In the genomic region with DNA sequence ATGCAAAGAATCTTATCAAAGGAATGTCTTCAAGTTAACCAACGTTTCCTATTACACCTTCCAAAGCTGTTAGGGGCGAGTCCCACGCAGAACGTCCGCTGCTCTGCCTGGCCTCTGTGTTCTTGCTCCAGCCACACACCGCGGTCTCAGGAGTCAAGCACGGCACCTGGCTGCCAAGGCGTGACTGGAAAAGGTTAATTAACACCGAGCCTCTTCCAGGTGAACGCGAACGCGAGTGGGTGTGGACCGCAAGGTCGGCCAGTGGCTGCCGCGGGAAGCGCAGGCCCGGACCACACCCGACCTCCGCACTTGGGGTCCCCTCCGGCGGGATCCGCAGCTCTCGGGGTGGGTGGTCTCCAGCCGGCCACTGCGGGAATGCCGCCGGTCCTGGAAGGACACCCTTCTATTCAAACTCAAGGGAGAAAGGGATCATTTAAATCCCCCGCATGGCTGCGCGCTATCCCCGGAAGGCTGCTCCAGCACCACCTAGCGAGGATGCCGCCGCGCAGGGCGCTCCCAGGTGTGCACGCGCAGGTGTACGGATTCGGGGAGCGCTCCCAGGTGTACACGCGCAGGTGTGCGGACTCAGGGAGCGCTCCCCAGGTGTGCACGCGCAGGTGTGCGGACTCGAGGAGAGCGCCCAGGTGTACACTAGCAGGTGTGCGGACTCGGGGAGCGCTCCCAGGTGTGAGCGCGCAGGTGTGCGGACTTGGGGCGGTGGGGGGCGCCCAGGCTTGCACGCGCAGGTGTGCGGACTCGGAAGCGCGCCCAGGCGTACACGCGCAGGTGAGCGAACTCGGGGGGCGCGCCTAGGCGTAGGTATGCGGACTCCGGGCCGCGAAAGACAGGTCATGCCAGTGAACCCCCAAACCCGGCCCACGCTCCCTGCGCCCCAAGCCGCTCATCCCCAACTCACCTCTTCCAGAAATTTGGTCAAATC, we compare ENCODE assay signal across 8 cellular contexts. TPM values are rescaled to one million over a fixed set of nuclear protein-coding genes. Genes with fewer than 3 reads are reported as not detected.
A peak's percentile ranks its signal among the peaks of the same experiment; 100 is the strongest.
DNase-seq lines count a peak whose midpoint lies in the region; ATAC-seq and TF ChIP-seq lines count a peak whose summit lies in the region.

No MANE protein-coding gene starts in this region.

- ATAC-seq in GM19351 (IDR thresholded peaks at IDR 0.05; ENCODE audit: unreplicated experiment) (peak; percentile 0), GM18861 (IDR thresholded peaks at IDR 0.05; ENCODE audit: unreplicated experiment) (no peak)

- peak overlapping the region; percentile 99 for H3K4me3 ChIP-seq in ACC112 (ENCODE audit: low read depth, low read length)
- peak overlapping the region; percentile 81 for H3K4me3 ChIP-seq in PC-9
- peak overlapping the region; percentile 77 for H3K4me3 ChIP-seq in ectodermal cell (ENCODE audit: insufficient read depth, low read depth, low read length)
- peak overlapping the region; percentile 71 to 93 for H3K4me3 ChIP-seq in mucosa of rectum (ENCODE audit: low read length in 2 of 2)

- DNase-seq in PC-9 (peak; percentile 73 to 75), UCSD-AML1 (lab: John Stamatoyannopoulos, UW; ENCODE audit: unreplicated experiment) (no peak), medulla oblongata (ENCODE audit: extremely low spot score) (no peak)

- peak overlapping the region; percentile 80 for H2AFZ ChIP-seq in ACC112 (ENCODE audit: low read length, unreplicated experiment)
- H2AFZ ChIP-seq in PC-9 = peak overlapping the region; percentile 97

- CTCF ChIA-PET in PC-9 (lab: Charles Lee) = no interaction called here

- WGBS in ectodermal cell, 2 experiments = 13 to 16% methylated on average over 83 of the region's 83 CpGs

- no peaks in the 10 kb centered on the region for H3K36me3 ChIP-seq in ACC112 (ENCODE audit: insufficient read depth, low read length)
- no peaks in the 10 kb centered on the region for H3K36me3 ChIP-seq in PC-9 (ENCODE audit: low read depth)
- H3K36me3 ChIP-seq in ectodermal cell (ENCODE audit: control insufficient read depth, insufficient read depth, low read length) = no peaks in the 10 kb centered on the region
- H3K36me3 ChIP-seq in mucosa of rectum (ENCODE audit: control insufficient read depth in 2 of 2, insufficient read depth in 2 of 2, low read length in 2 of 2) = no peaks in the 10 kb centered on the region

- no peak; the same call in 1 of the 2 replicates for TF ChIP-seq CTCF in PC-9 (conservative IDR thresholded peaks at IDR 0.05)

- no TSS peak for BruUV-seq in PC-9 (replicated peaks; lab: Mats Ljungman, UMichigan)

- intact Hi-C loops in PC-9 (cut with micrococcal nuclease; ENCODE audit: unreplicated experiment) = loop anchor here (1.0 to 5.0 kb wide), 3 partner anchors 95 to 206 kb away; a partner anchor contains a TSS

- no peaks in the 10 kb centered on the region for H3K27me3 ChIP-seq in ACC112 (ENCODE audit: insufficient read depth, low read length)
- H3K27me3 ChIP-seq in PC-9 (ENCODE audit: insufficient read depth, low read depth) = no peaks in the 10 kb centered on the region
- peaks cover 13% of the 10 kb centered on the region for H3K27me3 ChIP-seq in ectodermal cell (ENCODE audit: control insufficient read depth, insufficient read depth, low read length, poor library complexity, severe bottlenecking)
- no peaks in the 10 kb centered on the region for H3K27me3 ChIP-seq in mucosa of rectum (ENCODE audit: control insufficient read depth in 2 of 2, insufficient read depth in 2 of 2, low read length in 2 of 2)

- H3F3A ChIP-seq in PC-9 (ENCODE audit: insufficient read depth, low read depth) = no peaks in the 10 kb centered on the region

- POLR2A ChIA-PET in PC-9 (lab: Charles Lee; ENCODE audit: unreplicated experiment) = no interaction called here

- peak overlapping the region; percentile 65 to 66 for H3K9ac ChIP-seq in mucosa of rectum (ENCODE audit: low read depth in 1 of 2, low read length in 2 of 2)

- H3K9me3 ChIP-seq in PC-9 (ENCODE audit: insufficient read depth, low read depth) (no peaks in the 10 kb centered on the region), ectodermal cell (ENCODE audit: control insufficient read depth, low read length) (no peaks in the 10 kb centered on the region), mucosa of rectum (ENCODE audit: control insufficient read depth in 2 of 2, low read length in 2 of 2) (no peaks in the 10 kb centered on the region)

- H3K9me2 ChIP-seq in PC-9 (ENCODE audit: insufficient read depth) = no peaks in the 10 kb centered on the region

- peak overlapping the region; percentile 95 for H3K4me2 ChIP-seq in PC-9

- H3K27ac ChIP-seq in ACC112 (ENCODE audit: low read depth, low read length) (no peak overlapping the region), PC-9 (no peak overlapping the region), ectodermal cell (ENCODE audit: insufficient read depth, low read depth, low read length, poor library complexity, severe bottlenecking) (no peak overlapping the region), mucosa of rectum (ENCODE audit: low read depth in 2 of 2, low read length in 2 of 2) (peak overlapping the region; percentile 78 to 79)

- no peaks in the 10 kb centered on the region for H4K20me1 ChIP-seq in PC-9 (ENCODE audit: insufficient read depth)

- H3K4me1 ChIP-seq in ACC112 (ENCODE audit: control insufficient read depth, insufficient read depth, low read length, unreplicated experiment) = peaks cover 40% of the 10 kb centered on the region
- peaks cover 53% of the 10 kb centered on the region for H3K4me1 ChIP-seq in PC-9 (replicated peaks; ENCODE audit: insufficient read depth)
- no peaks in the 10 kb centered on the region for H3K4me1 ChIP-seq in ectodermal cell (ENCODE audit: control insufficient read depth, insufficient read depth, low read length)
- peaks cover 6 to 8% of the 10 kb centered on the region in 2 donors for H3K4me1 ChIP-seq in mucosa of rectum (ENCODE audit: control insufficient read depth in 2 of 2, insufficient read depth in 2 of 2, low read length in 2 of 2)

- H3K79me2 ChIP-seq in ACC112 (ENCODE audit: control insufficient read depth, insufficient read depth, low read length, unreplicated experiment) (peaks cover 14% of the 10 kb centered on the region), PC-9 (ENCODE audit: low read depth) (peaks cover 54% of the 10 kb centered on the region)

RNA-seq across cellular contexts. Expression of a gene that starts 0.7 kb away (rescaled TPM):
- 105 and 109 TPM in 2 replicates for total RNA-seq in PC-9 (2021)
- polyA plus RNA-seq in ectodermal cell (2013, experiment 1 of 4) = 25.6 TPM
- polyA plus RNA-seq in ectodermal cell (2013, experiment 2 of 4) = 28.1 TPM
- 28.5 TPM for polyA plus RNA-seq in ectodermal cell (2013, experiment 3 of 4)
- polyA plus RNA-seq in ectodermal cell (2013, experiment 4 of 4) = 30.0 TPM

RNA-seq across cellular contexts. Expression of a gene that starts 24.5 kb away (rescaled TPM):
- not detected in 2 replicates for total RNA-seq in PC-9 (2021)
- polyA plus RNA-seq in ectodermal cell (2013, experiment 1 of 4) = not detected
- not detected for polyA plus RNA-seq in ectodermal cell (2013, experiment 2 of 4)
- polyA plus RNA-seq in ectodermal cell (2013, experiment 3 of 4) = not detected
- not detected for polyA plus RNA-seq in ectodermal cell (2013, experiment 4 of 4)

Comparison
In these comparisons a context has a peak if more than half of its experiments do, and no peak if none do; other contexts are left out.
1. H3K27ac ChIP-seq: peak in mucosa of rectum (2 of 2); none in ACC112 (single experiment), PC-9 (single experiment) and ectodermal cell (single experiment).
2. DNase-seq: peak in PC-9 (2 of 2); none in UCSD-AML1 (single experiment) and medulla oblongata (single experiment).
3. Peak in every context shown above with its lines, with median percentiles within 50 percentile points of each other: H3K4me3 ChIP-seq.